21 cellular contexts compared by ENCODE assay signal in the genomic region with DNA sequence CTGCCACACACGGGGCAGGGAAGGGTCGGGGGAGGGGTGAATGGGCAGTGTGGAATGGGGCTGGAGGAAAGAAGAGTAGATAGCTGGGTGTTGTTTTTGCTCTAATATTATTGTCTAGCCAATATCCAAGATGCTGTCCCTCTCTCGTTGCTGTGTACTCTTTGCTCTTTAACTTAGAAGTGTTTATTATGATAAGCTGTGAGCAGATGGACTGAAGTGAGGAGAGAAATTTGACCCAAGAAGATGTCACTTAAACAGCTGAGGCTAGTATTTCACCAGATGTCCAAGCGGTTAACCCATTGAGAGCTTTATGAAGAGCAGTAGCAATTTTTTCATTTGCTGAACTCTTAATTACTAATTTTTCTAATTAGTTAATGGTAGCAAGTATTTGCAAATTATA.
DNase-seq lines count a peak whose midpoint lies in the region; ATAC-seq and TF ChIP-seq lines count a peak whose summit lies in the region.
"Had no signal": no experiment of that assay in that cellular context is flagged by ENCODE, and none has a peak within 500 bp of the region (broad histone marks: within the 10 kb centered on the region; RNA-seq: fewer than 3 reads in every experiment).

No MANE protein-coding gene starts in this region.

- TF ChIP-seq CTCF in nephron progenitor cell (IDR thresholded peaks at IDR 0.05), result no peak

- no peak for ATAC-seq in HG02840 (IDR thresholded peaks at IDR 0.05; ENCODE audit: low FRiP score, unreplicated experiment)
- no peak for ATAC-seq in GM19467 (IDR thresholded peaks at IDR 0.05; ENCODE audit: unreplicated experiment)
- ATAC-seq: activated CD4-positive, CD25-positive, alpha-beta regulatory T cell treated with anti-CD3 and anti-CD28 coated beads, Interleukin-2, amount 50 U/mL, for 24 hours; body of pancreas; GM12878; left lobe of liver had no signal

- no peak overlapping the region for H3K4me3 Mint-ChIP-seq in nephron progenitor cell
- H3K4me3 Mint-ChIP-seq: activated naive CD8-positive, alpha-beta T cell treated with anti-CD3 and anti-CD28 coated beads, Interleukin-2, amount 10 ng/mL, durations not matched to agents 7 days and 5 days; activated T-helper 1 cell treated with anti-CD3 and anti-CD28 coated beads, Interleukin-12 subunit alpha, Interleukin-12 subunit beta, Interleukin-2, Interleukin-4 antibody, amounts not matched to agents 30 ng/mL and 10 ng/mL and 1 ng/mL, durations not matched to agents 14 hours and 24 hours and 36 hours; CD4-positive, alpha-beta T cell had no signal

- no peaks in the 10 kb centered on the region for H3K9me3 Mint-ChIP-seq in nephron progenitor cell
- H3K9me3 Mint-ChIP-seq: activated naive CD8-positive, alpha-beta T cell treated with anti-CD3 and anti-CD28 coated beads, Interleukin-2, amount 10 ng/mL, durations not matched to agents 7 days and 5 days; activated T-helper 1 cell treated with anti-CD3 and anti-CD28 coated beads, Interleukin-12 subunit alpha, Interleukin-12 subunit beta, Interleukin-2, Interleukin-4 antibody, amounts not matched to agents 30 ng/mL and 10 ng/mL and 1 ng/mL, durations not matched to agents 14 hours and 24 hours and 36 hours; CD4-positive, alpha-beta T cell had no signal

- no peaks in the 10 kb centered on the region for H3K27me3 Mint-ChIP-seq in nephron progenitor cell (ENCODE audit: low read depth, poor library complexity)
- H3K27me3 Mint-ChIP-seq: activated naive CD8-positive, alpha-beta T cell treated with anti-CD3 and anti-CD28 coated beads, Interleukin-2, amount 10 ng/mL, durations not matched to agents 7 days and 5 days; CD4-positive, alpha-beta T cell had no signal

- no peaks in the 10 kb centered on the region for H3K36me3 Mint-ChIP-seq in nephron progenitor cell (ENCODE audit: low read depth)
- H3K36me3 Mint-ChIP-seq: activated naive CD8-positive, alpha-beta T cell treated with anti-CD3 and anti-CD28 coated beads, Interleukin-2, amount 10 ng/mL, durations not matched to agents 7 days and 5 days had no signal

- DNase-seq in LHCN-M2 (ENCODE audit: low read depth) (peak; percentile 63), NCI-H2196 (lab: John Stamatoyannopoulos, UW; ENCODE audit: unreplicated experiment) (peak; percentile 70), SK-N-DZ (ENCODE audit: low spot score) (peak; percentile 42), nephron progenitor cell (peak; percentile 12)
- no peak for DNase-seq in activated CD4-positive, alpha-beta T cell treated with anti-CD3 and anti-CD28 coated beads for 4 hours
- no peak for DNase-seq in stimulated activated CD4-positive, alpha-beta T cell treated with anti-CD3 and anti-CD28 coated beads, Interleukin-15, amount 100 ng/mL, for 24 hours
- DNase-seq: activated naive CD8-positive, alpha-beta T cell treated with anti-CD3 and anti-CD28 coated beads, Interleukin-2, amount 10 ng/mL, durations not matched to agents 7 days and 5 days; body of pancreas; CD4-positive, alpha-beta T cell; heart right ventricle; KBM-7; NCI-H226; stimulated activated CD4-positive, alpha-beta T cell treated with anti-CD3 and anti-CD28 coated beads, Interleukin-4, amount 100 ng/mL, for 24 hours; stomach; trophoblast cell had no signal

- no peak overlapping the region for H3K27ac Mint-ChIP-seq in nephron progenitor cell
- H3K27ac Mint-ChIP-seq: activated naive CD8-positive, alpha-beta T cell treated with anti-CD3 and anti-CD28 coated beads, Interleukin-2, amount 10 ng/mL, durations not matched to agents 7 days and 5 days; activated T-helper 1 cell treated with anti-CD3 and anti-CD28 coated beads, Interleukin-12 subunit alpha, Interleukin-12 subunit beta, Interleukin-2, Interleukin-4 antibody, amounts not matched to agents 30 ng/mL and 10 ng/mL and 1 ng/mL, durations not matched to agents 14 hours and 24 hours and 36 hours; CD4-positive, alpha-beta T cell had no signal

- peaks cover 23% of the 10 kb centered on the region for H3K4me1 Mint-ChIP-seq in nephron progenitor cell
- H3K4me1 Mint-ChIP-seq: activated naive CD8-positive, alpha-beta T cell treated with anti-CD3 and anti-CD28 coated beads, Interleukin-2, amount 10 ng/mL, durations not matched to agents 7 days and 5 days had no signal

Comparison
In these comparisons a context has a peak if more than half of its experiments do, and no peak if none do; other contexts are left out.
1. DNase-seq: peak in LHCN-M2 (single experiment), NCI-H2196 (single experiment), SK-N-DZ (single experiment) and nephron progenitor cell (single experiment); none in activated CD4-positive, alpha-beta T cell treated with anti-CD3 and anti-CD28 coated beads for 4 hours (0 of 2) and stimulated activated CD4-positive, alpha-beta T cell treated with anti-CD3 and anti-CD28 coated beads, Interleukin-15, amount 100 ng/mL, for 24 hours (single experiment).